ENCODE assay signal across 15 cellular contexts in genomic region chr11:44746894-44747293, GRCh38. TPM values are rescaled to one million over a fixed set of nuclear protein-coding genes. Genes with fewer than 3 reads are reported as not detected.
DNase-seq lines count a peak whose midpoint lies in the region; ATAC-seq and TF ChIP-seq lines count a peak whose summit lies in the region.
"Had no signal": no experiment of that assay in that cellular context is flagged by ENCODE, and none has a peak within 500 bp of the region (broad histone marks: within the 10 kb centered on the region; RNA-seq: fewer than 3 reads in every experiment).

No MANE protein-coding gene starts in this region.

- DNase-seq in MG63 (peak; percentile 57), cerebellar nuclear complex (lab: John Stamatoyannopoulos, UW) (peak; percentile 52 to 93), right atrium auricular region (ENCODE audit: low spot score) (no peak), sciatic nerve (ENCODE audit: low spot score) (peak; percentile 53), foreskin melanocyte (no peak), iPS-NIHi11 (ENCODE audit: low spot score) (no peak)
- no peak for DNase-seq in stimulated activated CD4-positive, alpha-beta T cell treated with anti-CD3 and anti-CD28 coated beads, Interleukin-1b, Interleukin-23, amount 100 ng/mL, for 48 hours
- DNase-seq: activated CD4-positive, alpha-beta T cell treated with anti-CD3 and anti-CD28 coated beads for 48 hours; activated T-cell treated with anti-CD3 and anti-CD28 coated beads, Interleukin-2, amount 50 U/mL, for 48 hours; NCI-H2081; NCI-H774 had no signal

- no peak for ATAC-seq in sciatic nerve
- ATAC-seq in HG02852 (IDR thresholded peaks at IDR 0.05; ENCODE audit: unreplicated experiment), result no peak

- H3K27me3 ChIP-seq in MG63, result no peaks in the 10 kb centered on the region
- H3K27me3 ChIP-seq in right atrium auricular region, result no peaks in the 10 kb centered on the region
- H3K27me3 ChIP-seq: ascending aorta, BLaER1 had no signal

- H3K9me3 ChIP-seq in MG63 (no peaks in the 10 kb centered on the region), right atrium auricular region (no peaks in the 10 kb centered on the region)
- H3K9me3 ChIP-seq: ascending aorta, BLaER1 had no signal

- peak overlapping the region; percentile 13 to 72 for H3K27ac ChIP-seq in right atrium auricular region
- H3K27ac ChIP-seq: ascending aorta, BLaER1, parathyroid adenoma had no signal

- no peak for TF ChIP-seq CTCF in right atrium auricular region (IDR thresholded peaks at IDR 0.05)

- H3K4me3 ChIP-seq in MG63 (no peak overlapping the region), right atrium auricular region (no peak overlapping the region)
- H3K4me3 ChIP-seq: ascending aorta, BLaER1 had no signal

- H3K36me3 ChIP-seq in MG63, result no peaks in the 10 kb centered on the region
- no peaks in the 10 kb centered on the region for H3K36me3 ChIP-seq in right atrium auricular region
- H3K36me3 ChIP-seq: ascending aorta, BLaER1 had no signal

- peaks cover 0 to 64% of the 10 kb centered on the region in 2 donors for H3K4me1 ChIP-seq in right atrium auricular region
- H3K4me1 ChIP-seq: BLaER1, parathyroid adenoma had no signal

- intact Hi-C loops in sciatic nerve (cut with DNase I), result no loop called here

RNA-seq across cellular contexts. Expression of gene TSPAN18, which starts 20.1 kb away (rescaled TPM):
- total RNA-seq in MG63 (2014; rRNA removed; shearing (Covaris generic); ENCODE audit: low replicate concordance), result 0.15 and 0.95 TPM in 2 replicates
- total RNA-seq in right atrium auricular region (10 to 100 TPM; 76.3 to 79.3 TPM), sciatic nerve (45.5 TPM)

Comparison
In these comparisons a context has a peak if more than half of its experiments do, and no peak if none do; other contexts are left out.
1. DNase-seq: peak in MG63 (single experiment), cerebellar nuclear complex (2 of 2) and sciatic nerve (single experiment); none in right atrium auricular region (single experiment), foreskin melanocyte (single experiment), stimulated activated CD4-positive, alpha-beta T cell treated with anti-CD3 and anti-CD28 coated beads, Interleukin-1b, Interleukin-23, amount 100 ng/mL, for 48 hours (single experiment) and iPS-NIHi11 (single experiment).
2. RNA of gene TSPAN18, which starts 20.1 kb away (total RNA-seq): 76.3 to 79.3 TPM in right atrium auricular region and 45.5 TPM in sciatic nerve (single experiment); 0.15 to 0.95 TPM in MG63; every median in the first group is over 10 times any median in the second.